ENCODE assay signal across 25 cellular contexts in the genomic region with DNA sequence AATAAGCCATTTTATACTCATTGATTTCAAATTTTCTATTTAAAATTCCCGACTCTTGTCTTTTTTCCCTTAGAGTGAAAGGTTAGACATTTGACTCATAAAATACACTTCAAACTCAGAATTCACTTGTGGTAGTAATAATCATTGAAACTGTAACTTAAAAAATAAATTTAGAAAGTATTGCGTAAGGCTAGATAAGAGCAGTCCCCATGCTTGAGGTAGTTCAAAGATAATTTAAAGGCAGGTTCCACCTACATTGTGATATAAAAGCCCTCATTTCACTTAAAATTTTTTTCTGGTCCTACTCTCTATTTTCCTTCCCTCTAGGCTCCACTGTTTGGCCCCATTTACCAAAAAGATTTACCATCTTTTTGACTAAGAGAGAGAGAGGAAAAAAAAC.
A peak's percentile ranks its signal among the peaks of the same experiment; 100 is the strongest.
DNase-seq lines count a peak whose midpoint lies in the region; ATAC-seq, FAIRE-seq and TF ChIP-seq lines count a peak whose summit lies in the region.
"Had no signal": no experiment of that assay in that cellular context is flagged by ENCODE, and none has a peak within 500 bp of the region (broad histone marks: within the 10 kb centered on the region; RNA-seq: fewer than 3 reads in every experiment).

No MANE protein-coding gene starts in this region.

- H3K23ac ChIP-seq in H1 (ENCODE audit: insufficient read length): no peak overlapping the region

- H3K4me3 ChIP-seq in HepG2 (replicated peaks in 1 of 3; ENCODE audit: insufficient read depth in 1 of 3, low read depth in 2 of 3, low read length in 3 of 3): no peak overlapping the region
- no peak overlapping the region for H3K4me3 ChIP-seq in right lobe of liver
- H3K4me3 ChIP-seq in H1 (ENCODE audit: extremely low read depth in 1 of 4, insufficient read depth in 2 of 4, low read depth in 3 of 4, low read length in 4 of 4): no peak overlapping the region
- H3K4me3 ChIP-seq: A549; BLaER1 treated with 17β-estradiol and CSF1 and Interleukin-3, amounts not matched to agents 10 nM and 100 nM; GM12878; GM23248 had no signal

- H2AFZ ChIP-seq in HepG2 (ENCODE audit: low read length) (no peak overlapping the region), H1 (ENCODE audit: low read length) (no peak overlapping the region)
- H2AFZ ChIP-seq: GM23248 had no signal

- TF ChIP-seq RAD21 in HepG2 (CRISPR knock-in tag; IDR thresholded peaks at IDR 0.05) (no peak), H1 (IDR thresholded peaks at IDR 0.05 in 1 of 2, conservative IDR thresholded peaks at IDR 0.05 in 1 of 2; ENCODE audit: low read depth in 2 of 2, low read length in 2 of 2) (no peak)

- H3K9me3 ChIP-seq in HepG2 (ENCODE audit: low read length) (no peaks in the 10 kb centered on the region), right lobe of liver (no peaks in the 10 kb centered on the region), H1 (ENCODE audit: insufficient read depth in 2 of 2, low read depth in 1 of 2, low read length in 1 of 2) (no peaks in the 10 kb centered on the region)
- H3K9me3 ChIP-seq: A549, BE2C had no signal

- no peaks in the 10 kb centered on the region for H3K79me1 ChIP-seq in H1 (ENCODE audit: low read depth, low read length)

- H3K56ac ChIP-seq in H1 (replicated peaks; ENCODE audit: insufficient read length, low read depth, low read length): no peak overlapping the region

- no peak overlapping the region for H2BK12ac ChIP-seq in H1 (ENCODE audit: low read depth, low read length)

- H3K79me2 ChIP-seq in HepG2 (ENCODE audit: insufficient read depth, low read length): no peaks in the 10 kb centered on the region
- no peaks in the 10 kb centered on the region for H3K79me2 ChIP-seq in H1 (ENCODE audit: control insufficient read depth in 1 of 2, insufficient read depth in 2 of 2, low read length in 2 of 2)

- H3K4me1 ChIP-seq in HepG2 (ENCODE audit: insufficient read depth, low read length) (peaks cover 6% of the 10 kb centered on the region; the same call in 1 of the 2 replicates), right lobe of liver (no peaks in the 10 kb centered on the region), H1 (replicated peaks in 1 of 4; ENCODE audit: control insufficient read depth in 3 of 4, insufficient read depth in 4 of 4, low read length in 3 of 4) (no peaks in the 10 kb centered on the region)
- H3K4me1 ChIP-seq: A549; BE2C; BLaER1 treated with 17β-estradiol and CSF1 and Interleukin-3, amounts not matched to agents 10 nM and 100 nM had no signal

- POLR2A ChIA-PET in HepG2 (lab: Yijun Ruan, JAX): no interaction called here
- POLR2A ChIA-PET in H1 (lab: Charles Lee; ENCODE audit: partially characterized antibody): no interaction called here

- H2AK5ac ChIP-seq in H1 (ENCODE audit: low read depth, low read length): no peak overlapping the region

- H2BK15ac ChIP-seq in H1 (ENCODE audit: low read length): no peak overlapping the region

- TF ChIP-seq CTCF in HepG2 (CRISPR knock-in tag; IDR thresholded peaks at IDR 0.05) (no peak), right lobe of liver (IDR thresholded peaks at IDR 0.05) (no peak), H1 (IDR thresholded peaks at IDR 0.05; ENCODE audit: control extremely low read depth in 1 of 3, insufficient read depth in 1 of 3, low read depth in 1 of 3, low read length in 3 of 3) (no peak)

- H2BK20ac ChIP-seq in H1 (ENCODE audit: low read length): no peak overlapping the region

- FAIRE-seq in HepG2 (lab: Jason Lieb, UNC): no peak
- no peak for FAIRE-seq in H1 (lab: Jason Lieb, UNC)
- FAIRE-seq: A549, D721Med, GM12878, GM19239 had no signal

- no peak for TF ChIP-seq EP300 in HepG2 (IDR thresholded peaks at IDR 0.05; ENCODE audit: low read depth in 2 of 2, low read length in 2 of 2)
- TF ChIP-seq EP300 in HepG2 (CRISPR knock-in tag; IDR thresholded peaks at IDR 0.05; ENCODE audit: borderline replicate concordance): no peak
- no peak for TF ChIP-seq EP300 in H1 (IDR thresholded peaks at IDR 0.05; ENCODE audit: borderline replicate concordance in 1 of 2, low read depth in 2 of 2, low read length in 2 of 2)

- no peak for TF ChIP-seq POLR2A in HepG2 (IDR thresholded peaks at IDR 0.05; ENCODE audit: insufficient read depth in 1 of 2, low read depth in 2 of 2, low read length in 2 of 2)
- no peak for TF ChIP-seq POLR2A in right lobe of liver (IDR thresholded peaks at IDR 0.05)
- no peak for TF ChIP-seq POLR2A in H1 (IDR thresholded peaks at IDR 0.05; ENCODE audit: control extremely low read depth in 1 of 2, low read depth in 2 of 2, low read length in 2 of 2)

- H3K4me2 ChIP-seq in HepG2 (ENCODE audit: low read depth, low read length) (no peak overlapping the region), H1 (ENCODE audit: insufficient read depth in 1 of 2, low read depth in 2 of 2, low read length in 2 of 2) (no peak overlapping the region)
- H3K4me2 ChIP-seq: A549; BLaER1 treated with 17β-estradiol and CSF1 and Interleukin-3, amounts not matched to agents 10 nM and 100 nM had no signal

- H4K5ac ChIP-seq in H1 (ENCODE audit: insufficient read length, low read depth, low read length): no peak overlapping the region

- no peak overlapping the region for H3K18ac ChIP-seq in H1 (ENCODE audit: extremely low read depth, low read length)

- no peak overlapping the region for H3K27ac ChIP-seq in HepG2 (ENCODE audit: extremely low read length, insufficient read depth, low read length)
- no peak overlapping the region for H3K27ac ChIP-seq in right lobe of liver
- H3K27ac ChIP-seq in H1 (ENCODE audit: low read depth, low read length): no peak overlapping the region
- H3K27ac ChIP-seq: A549; BLaER1 treated with 17β-estradiol and CSF1 and Interleukin-3, amounts not matched to agents 10 nM and 100 nM; GM23248 had no signal

- H3K4ac ChIP-seq in H1 (replicated peaks; ENCODE audit: insufficient read length, low read depth, low read length): no peak overlapping the region

- ATAC-seq in HepG2 (no peak), right lobe of liver (no peak)
- ATAC-seq: A549, GM12878, HCT116 had no signal

- 45% methylated on average over 2 of the region's 2 CpGs for WGBS in HepG2 (ENCODE audit: low lambda C conversion rate)
- WGBS in right lobe of liver (ENCODE audit: insufficient coverage, low coverage, low lambda C conversion rate, missing lambda C conversion rate): 97% methylated on average over 2 of the region's 2 CpGs
- 95% methylated on average over 2 of the region's 2 CpGs; no CpG with 5 or more reads in 1 of the 2 experiments for WGBS in H1 (ENCODE audit: extremely low coverage in 1 of 2, insufficient coverage in 1 of 2, insufficient read length in 1 of 2, insufficient replicate concordance in 2 of 2, low coverage in 1 of 2, low lambda C conversion rate in 2 of 2, missing lambda C conversion rate in 1 of 2), 2 experiments

- CTCF ChIA-PET in HepG2 (lab: Yijun Ruan, JAX; ENCODE audit: low intra/inter-chr PET ratio, low total read pairs): no interaction called here
- CTCF ChIA-PET in H1 (lab: Charles Lee; ENCODE audit: partially characterized antibody): interaction anchor here (0.9 kb wide), 1 partner anchor 71 kb away, joined by 3 read pairs; no protein-coding TSS in a partner anchor

- H2BK120ac ChIP-seq in H1 (replicated peaks; ENCODE audit: low read depth, low read length): no peak overlapping the region

- H3K36me3 ChIP-seq in HepG2 (replicated peaks in 1 of 2; ENCODE audit: control insufficient read depth in 1 of 2, insufficient read depth in 2 of 2, low read length in 2 of 2): no peaks in the 10 kb centered on the region
- H3K36me3 ChIP-seq in right lobe of liver: no peaks in the 10 kb centered on the region
- H3K36me3 ChIP-seq in H1 (ENCODE audit: control insufficient read depth in 2 of 4, insufficient read depth in 4 of 4, low read length in 3 of 4): no peaks in the 10 kb centered on the region
- H3K36me3 ChIP-seq: BE2C; BLaER1 treated with 17β-estradiol and CSF1 and Interleukin-3, amounts not matched to agents 10 nM and 100 nM had no signal

- H3K14ac ChIP-seq in H1 (ENCODE audit: insufficient read length): no peak overlapping the region

- no peaks in the 10 kb centered on the region for H3K23me2 ChIP-seq in H1 (ENCODE audit: low read depth, low read length)

- DNase-seq in HepG2 (ENCODE audit: low spot score) (no peak), right lobe of liver (no peak), OCI-M1 (lab: John Stamatoyannopoulos, UW) (peak; percentile 44), H1 (ENCODE audit: low read depth in 1 of 2, low spot score in 2 of 2) (no peak), kidney tubule cell (ENCODE audit: low spot score) (no peak), head of caudate nucleus (no peak)
- DNase-seq in activated CD8-positive, alpha-beta memory T cell treated with anti-CD3 and anti-CD28 coated beads, Interleukin-2, amount 50 U/mL, for 4 hours: no peak
- DNase-seq: 8988T; ACHN; AML-193; BE2C; CD4-positive, alpha-beta T cell; CD8-positive, alpha-beta memory T cell; DMS 273 treated with DMSO at 0.1 percent for 48 hours; DMS79; EL; GDM1; GM23248; H9 had no signal

- H3K27me3 ChIP-seq in HepG2 (ENCODE audit: control insufficient read depth in 1 of 2, insufficient read depth in 2 of 2, low read length in 2 of 2) (no peaks in the 10 kb centered on the region), right lobe of liver (no peaks in the 10 kb centered on the region), H1 (replicated peaks in 1 of 4; ENCODE audit: control insufficient read depth in 3 of 4, extremely low read depth in 1 of 4, insufficient read depth in 3 of 4, low read length in 3 of 4) (no peaks in the 10 kb centered on the region)
- H3K27me3 ChIP-seq: BLaER1 treated with 17β-estradiol and CSF1 and Interleukin-3, amounts not matched to agents 10 nM and 100 nM had no signal

- intact Hi-C loops in HepG2 (cut with micrococcal nuclease; ENCODE audit: unreplicated experiment) (no loop called here), right lobe of liver (cut with DNase I) (no loop called here), head of caudate nucleus (cut with DNase I) (no loop called here)

- H2BK5ac ChIP-seq in H1 (ENCODE audit: low read depth, low read length): no peak overlapping the region

- H4K8ac ChIP-seq in H1 (ENCODE audit: extremely low read depth, insufficient read depth, low read length): no peak overlapping the region

- H3K9ac ChIP-seq in HepG2 (ENCODE audit: insufficient read depth, low read depth, low read length): no peak overlapping the region
- H3K9ac ChIP-seq in H1 (replicated peaks in 1 of 4; ENCODE audit: extremely low read depth in 1 of 4, low read depth in 3 of 4, low read length in 3 of 4): no peak overlapping the region
- H3K9ac ChIP-seq: BLaER1 treated with 17β-estradiol and CSF1 and Interleukin-3, amounts not matched to agents 10 nM and 100 nM; GM23248 had no signal

- in situ Hi-C loops in HepG2 (cut with HindIII; ENCODE audit: extremely low pct_ligation_motif_present, low pct_unique_long_range_greater_than_20kb): no loop called here

- H4K91ac ChIP-seq in H1 (replicated peaks; ENCODE audit: insufficient read length, low read length): no peak overlapping the region

- H4K20me1 ChIP-seq in HepG2 (ENCODE audit: insufficient read depth, low read length) (no peaks in the 10 kb centered on the region), H1 (replicated peaks in 1 of 2; ENCODE audit: control insufficient read depth in 1 of 2, insufficient read depth in 2 of 2, low read length in 2 of 2) (no peaks in the 10 kb centered on the region)
- H4K20me1 ChIP-seq: BLaER1 treated with 17β-estradiol and CSF1 and Interleukin-3, amounts not matched to agents 10 nM and 100 nM had no signal

- no TSS peak for BruUV-seq in HepG2 (replicated peaks; lab: Mats Ljungman, UMichigan)

TF ChIP-seq in HepG2, 621 proteins besides CTCF, POLR2A, EP300 and RAD21 (continues in another document):
- no peak for TF ChIP-seq ZNF713 (CRISPR knock-in tag; IDR thresholded peaks at IDR 0.05)
